25 cellular contexts compared by ENCODE assay signal in genomic region chr1:76162254-76162653, GRCh38.
"Had no signal": no experiment of that assay in that cellular context is flagged by ENCODE, and none has a peak within 500 bp of the region (broad histone marks: within the 10 kb centered on the region; RNA-seq: fewer than 3 reads in every experiment).

No MANE protein-coding gene starts in this region.

- H2AFZ ChIP-seq: parathyroid adenoma had no signal

- H3K27me3 ChIP-seq: esophagus squamous epithelium, heart right ventricle, left lung, stomach, thyroid gland, vagina had no signal

- H3K9me3 ChIP-seq: esophagus squamous epithelium, left lung, mucosa of descending colon, stomach, thyroid gland, vagina had no signal

- H3K4me2 ChIP-seq: smooth muscle cell had no signal

- H3K79me2 ChIP-seq: parathyroid adenoma had no signal

- H3K36me3 ChIP-seq: esophagus squamous epithelium, heart right ventricle, left lung, stomach, thyroid gland, vagina had no signal

- H3K4me3 ChIP-seq: esophagus squamous epithelium, heart right ventricle, left lung, mucosa of descending colon, smooth muscle cell, stomach, thyroid gland, vagina had no signal

- ATAC-seq: effector memory CD8-positive, alpha-beta T cell; heart right ventricle; left cardiac atrium; left lung; mucosa of descending colon; natural killer cell treated with Interleukin-12 subunit alpha and Interleukin-12 subunit beta and Interleukin-15 and Interleukin-18, amount 100 ng/mL, for 72 hours; sciatic nerve had no signal

- H3K27ac ChIP-seq: esophagus squamous epithelium, heart right ventricle, left lung, parathyroid adenoma, stomach, thyroid gland, vagina had no signal

- H3K4me1 ChIP-seq: esophagus squamous epithelium, heart right ventricle, left lung, parathyroid adenoma, stomach, vagina had no signal

- DNase-seq: effector memory CD8-positive, alpha-beta T cell; erythroblast; esophagus squamous epithelium; foreskin melanocyte; glutamatergic neuron; heart right ventricle; hippocampal formation; left cardiac atrium; left lung; mesenchymal stem cell; mucosa of descending colon; naive B cell; stimulated activated CD4-positive, alpha-beta T cell treated with anti-CD3 and anti-CD28 coated beads, Interleukin-12 subunit alpha, Interleukin-12 subunit beta, amount 100 ng/mL, for 4 hours; stimulated activated CD4-positive, alpha-beta T cell treated with anti-CD3 and anti-CD28 coated beads, Interleukin-1b, Interleukin-23, amount 100 ng/mL, for 48 hours; stimulated activated CD4-positive, alpha-beta T cell treated with anti-CD3 and anti-CD28 coated beads, Interleukin-4, amount 100 ng/mL, for 1 hour; stimulated activated CD8-positive, alpha-beta memory T cell treated with anti-CD3 and anti-CD28 coated beads, Interleukin-4, amount 100 ng/mL, for 48 hours; stimulated activated naive CD4-positive, alpha-beta T cell treated with Interleukin-2 at 50 U/mL for 16 hours; stomach; thyroid gland; trophoblast cell had no signal
